Comparison of ENCODE assay signal across 23 cellular contexts in genomic region chr11:129416080-129416820, GRCh38. TPM values are rescaled to one million over a fixed set of nuclear protein-coding genes. Genes with fewer than 3 reads are reported as not detected.
"Had no signal": no experiment of that assay in that cellular context is flagged by ENCODE, and none has a peak within 500 bp of the region (broad histone marks: within the 10 kb centered on the region; RNA-seq: fewer than 3 reads in every experiment).

No MANE protein-coding gene starts in this region.

- H3K4me3 ChIP-seq: dorsolateral prefrontal cortex, hepatocyte, lower lobe of right lung, ovary, right lobe of liver, smooth muscle cell, stomach, upper lobe of left lung had no signal

- H3K27ac ChIP-seq: dorsolateral prefrontal cortex, epithelial cell of prostate, foreskin keratinocyte, lower lobe of right lung, ovary, right lobe of liver, upper lobe of left lung, VCaP had no signal

- H3K27me3 ChIP-seq: foreskin keratinocyte, hepatocyte, ovary, right lobe of liver, stomach, upper lobe of left lung had no signal

- DNase-seq: activated CD4-positive, alpha-beta T cell treated with anti-CD3 and anti-CD28 coated beads, Interleukin-2, amount 50 U/mL, for 4 hours; activated CD4-positive, CD25-positive, alpha-beta regulatory T cell treated with anti-CD3 and anti-CD28 coated beads, Interleukin-2, amount 50 U/mL, for 72 hours; activated T-cell treated with anti-CD3 and anti-CD28 coated beads for 4 hours; caudate nucleus; dorsolateral prefrontal cortex; endodermal cell; foreskin keratinocyte; left cardiac atrium; lower lobe of right lung; ovary; right lobe of liver; stimulated activated CD4-positive, alpha-beta T cell treated with anti-CD3 and anti-CD28 coated beads, Interleukin-4, amount 100 ng/mL, for 1 hour; stomach; T-helper 2 cell had no signal

- H2AFZ ChIP-seq: hepatocyte had no signal

- H3K9me3 ChIP-seq: lower lobe of right lung, ovary, right lobe of liver, stomach, upper lobe of left lung had no signal

- H3K4me1 ChIP-seq: foreskin keratinocyte, lower lobe of right lung, right lobe of liver, upper lobe of left lung had no signal

- ATAC-seq: foreskin keratinocyte, left cardiac atrium, right lobe of liver had no signal

- H3K9me3 Mint-ChIP-seq: brain had no signal

- H3K36me3 ChIP-seq: lower lobe of right lung, ovary, right lobe of liver, stomach, upper lobe of left lung had no signal

- H3K36me3 Mint-ChIP-seq: activated naive CD8-positive, alpha-beta T cell; brain had no signal

- H3K79me2 ChIP-seq: hepatocyte had no signal

- H3K4me2 ChIP-seq: hepatocyte, smooth muscle cell had no signal

- H3K27me3 Mint-ChIP-seq: activated naive CD8-positive, alpha-beta T cell; brain had no signal

- H3K27ac Mint-ChIP-seq: activated naive CD8-positive, alpha-beta T cell; brain; endodermal cell had no signal

- H3K4me3 Mint-ChIP-seq: activated naive CD8-positive, alpha-beta T cell; brain; endodermal cell had no signal

RNA-seq across cellular contexts. Expression of gene BARX2, which starts 40.6 kb away (rescaled TPM):
- total RNA-seq: endodermal cell, fibroblast of lung, left cardiac atrium, pulmonary artery endothelial cell, right lobe of liver had no signal
- polyA plus RNA-seq: fibroblast of lung had no signal
